1 cellular context compared by ENCODE assay signal in genomic region chr17:7700510-7700909, GRCh38.
TF ChIP-seq lines count a peak whose summit lies in the region.

No MANE protein-coding gene starts in this region.

TF ChIP-seq in K562, 482 proteins besides CTCF, POLR2A, EP300 and RAD21 (continues in another document):
- 0 out of 4 replicates have a peak, but pooled peaks of 1 of the 2 experiments have one; percentile 18 for TF ChIP-seq RCOR1 (IDR thresholded peaks at IDR 0.05; ENCODE audit: borderline replicate concordance in 1 of 2, low read depth in 2 of 2, low read length in 2 of 2)
- TF ChIP-seq C11orf30 (IDR thresholded peaks at IDR 0.05; ENCODE audit: low read depth) = peak; percentile 60
- no peak for TF ChIP-seq POLR2AphosphoS5 (IDR thresholded peaks at IDR 0.05; ENCODE audit: control insufficient read depth, insufficient read depth, low read depth, low read length)
- no peak for TF ChIP-seq EZH2 (IDR thresholded peaks at IDR 0.05; ENCODE audit: borderline replicate concordance, low read depth, low read length)
- TF ChIP-seq DPF2 (IDR thresholded peaks at IDR 0.05) = peak; percentile 31; the same call in 1 of the 2 replicates
- TF ChIP-seq MECOM (CRISPR knock-in tag; IDR thresholded peaks at IDR 0.05) = peak; percentile 92
- TF ChIP-seq UBTF (IDR thresholded peaks at IDR 0.05; ENCODE audit: borderline replicate concordance in 1 of 2, low read depth in 2 of 2, low read length in 2 of 2) = no peak
- no peak for TF ChIP-seq SNAPC5 (CRISPR knock-in tag; IDR thresholded peaks at IDR 0.05)
- no peak for TF ChIP-seq ZNF253 (CRISPR knock-in tag; conservative IDR thresholded peaks at IDR 0.05)
- peak; percentile 48; the same call in 1 of the 2 replicates for TF ChIP-seq MAFF (IDR thresholded peaks at IDR 0.05; ENCODE audit: low read length)
- TF ChIP-seq KDM2B (CRISPR knock-in tag; IDR thresholded peaks at IDR 0.05) = no peak
- TF ChIP-seq PTRF (tag; IDR thresholded peaks at IDR 0.05) = no peak
- no peak for TF ChIP-seq THRA (IDR thresholded peaks at IDR 0.05)
- no peak for TF ChIP-seq HSF4 (CRISPR knock-in tag; IDR thresholded peaks at IDR 0.05; ENCODE audit: borderline replicate concordance)
- TF ChIP-seq, protein P1, sequence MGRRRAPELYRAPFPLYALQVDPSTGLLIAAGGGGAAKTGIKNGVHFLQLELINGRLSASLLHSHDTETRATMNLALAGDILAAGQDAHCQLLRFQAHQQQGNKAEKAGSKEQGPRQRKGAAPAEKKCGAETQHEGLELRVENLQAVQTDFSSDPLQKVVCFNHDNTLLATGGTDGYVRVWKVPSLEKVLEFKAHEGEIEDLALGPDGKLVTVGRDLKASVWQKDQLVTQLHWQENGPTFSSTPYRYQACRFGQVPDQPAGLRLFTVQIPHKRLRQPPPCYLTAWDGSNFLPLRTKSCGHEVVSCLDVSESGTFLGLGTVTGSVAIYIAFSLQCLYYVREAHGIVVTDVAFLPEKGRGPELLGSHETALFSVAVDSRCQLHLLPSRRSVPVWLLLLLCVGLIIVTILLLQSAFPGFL (CRISPR knock-in tag; IDR thresholded peaks at IDR 0.05) = no peak
- no peak for TF ChIP-seq KDM1A (IDR thresholded peaks at IDR 0.05)
- peak; percentile 55; the same call in 1 of the 2 replicates for TF ChIP-seq MAFG (tag; conservative IDR thresholded peaks at IDR 0.05)
- TF ChIP-seq SMARCB1 (IDR thresholded peaks at IDR 0.05; ENCODE audit: insufficient read length, low read depth) = no peak
- no peak for TF ChIP-seq MTA1 (IDR thresholded peaks at IDR 0.05; ENCODE audit: borderline replicate concordance)
- no peak for TF ChIP-seq PYGO2 (tag; IDR thresholded peaks at IDR 0.05)
- no peak for TF ChIP-seq ZNF785 (CRISPR knock-in tag; IDR thresholded peaks at IDR 0.05)
- TF ChIP-seq ZNF311 (CRISPR knock-in tag; IDR thresholded peaks at IDR 0.05) = no peak
- TF ChIP-seq, protein P2, sequence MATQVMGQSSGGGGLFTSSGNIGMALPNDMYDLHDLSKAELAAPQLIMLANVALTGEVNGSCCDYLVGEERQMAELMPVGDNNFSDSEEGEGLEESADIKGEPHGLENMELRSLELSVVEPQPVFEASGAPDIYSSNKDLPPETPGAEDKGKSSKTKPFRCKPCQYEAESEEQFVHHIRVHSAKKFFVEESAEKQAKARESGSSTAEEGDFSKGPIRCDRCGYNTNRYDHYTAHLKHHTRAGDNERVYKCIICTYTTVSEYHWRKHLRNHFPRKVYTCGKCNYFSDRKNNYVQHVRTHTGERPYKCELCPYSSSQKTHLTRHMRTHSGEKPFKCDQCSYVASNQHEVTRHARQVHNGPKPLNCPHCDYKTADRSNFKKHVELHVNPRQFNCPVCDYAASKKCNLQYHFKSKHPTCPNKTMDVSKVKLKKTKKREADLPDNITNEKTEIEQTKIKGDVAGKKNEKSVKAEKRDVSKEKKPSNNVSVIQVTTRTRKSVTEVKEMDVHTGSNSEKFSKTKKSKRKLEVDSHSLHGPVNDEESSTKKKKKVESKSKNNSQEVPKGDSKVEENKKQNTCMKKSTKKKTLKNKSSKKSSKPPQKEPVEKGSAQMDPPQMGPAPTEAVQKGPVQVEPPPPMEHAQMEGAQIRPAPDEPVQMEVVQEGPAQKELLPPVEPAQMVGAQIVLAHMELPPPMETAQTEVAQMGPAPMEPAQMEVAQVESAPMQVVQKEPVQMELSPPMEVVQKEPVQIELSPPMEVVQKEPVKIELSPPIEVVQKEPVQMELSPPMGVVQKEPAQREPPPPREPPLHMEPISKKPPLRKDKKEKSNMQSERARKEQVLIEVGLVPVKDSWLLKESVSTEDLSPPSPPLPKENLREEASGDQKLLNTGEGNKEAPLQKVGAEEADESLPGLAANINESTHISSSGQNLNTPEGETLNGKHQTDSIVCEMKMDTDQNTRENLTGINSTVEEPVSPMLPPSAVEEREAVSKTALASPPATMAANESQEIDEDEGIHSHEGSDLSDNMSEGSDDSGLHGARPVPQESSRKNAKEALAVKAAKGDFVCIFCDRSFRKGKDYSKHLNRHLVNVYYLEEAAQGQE (CRISPR knock-in tag; IDR thresholded peaks at IDR 0.05; ENCODE audit: low read depth) = no peak
- TF ChIP-seq ZC3H8 (IDR thresholded peaks at IDR 0.05) = no peak
- no peak for TF ChIP-seq ZBTB1 (CRISPR knock-in tag; IDR thresholded peaks at IDR 0.05; ENCODE audit: borderline replicate concordance, low read depth)
- TF ChIP-seq EHMT2 (IDR thresholded peaks at IDR 0.05) = no peak
- TF ChIP-seq SIRT6 (IDR thresholded peaks at IDR 0.05; ENCODE audit: low read depth, low read length) = no peak
- TF ChIP-seq SRSF3 (IDR thresholded peaks at IDR 0.05; ENCODE audit: insufficient read depth, low read length) = no peak
- no peak for TF ChIP-seq ZNF175 (CRISPR knock-in tag; IDR thresholded peaks at IDR 0.05; ENCODE audit: low read depth)
- TF ChIP-seq EP400 (IDR thresholded peaks at IDR 0.05) = no peak
- no peak for TF ChIP-seq ZNF695 (CRISPR knock-in tag; IDR thresholded peaks at IDR 0.05)
- TF ChIP-seq E2F3 (CRISPR knock-in tag; IDR thresholded peaks at IDR 0.05) = no peak
- peak; percentile 74 to 88 for TF ChIP-seq E2F6 (IDR thresholded peaks at IDR 0.05; ENCODE audit: borderline replicate concordance in 1 of 2, extremely low read depth in 1 of 2, insufficient read depth in 1 of 2, insufficient read length in 1 of 2, low read depth in 1 of 2, low read length in 1 of 2, poor library complexity in 1 of 2, severe bottlenecking in 1 of 2)
- TF ChIP-seq HES1 (IDR thresholded peaks at IDR 0.05; ENCODE audit: low read depth) = 0 out of 2 replicates have a peak, but pooled peaks have one; percentile 25
- TF ChIP-seq ZNF212 (CRISPR knock-in tag; IDR thresholded peaks at IDR 0.05) = no peak
- TF ChIP-seq NFRKB (IDR thresholded peaks at IDR 0.05; ENCODE audit: low read depth) = no peak
- peak; percentile 95 for TF ChIP-seq L3MBTL2 (IDR thresholded peaks at IDR 0.05)
- TF ChIP-seq JUN (IDR thresholded peaks at IDR 0.05; ENCODE audit: borderline replicate concordance, low read depth, low read length) = 0 out of 2 replicates have a peak, but pooled peaks have one; percentile 47
- no peak for TF ChIP-seq JUN (CRISPR knock-in tag; IDR thresholded peaks at IDR 0.05; ENCODE audit: borderline replicate concordance)
- no peak for TF ChIP-seq PTBP1 (IDR thresholded peaks at IDR 0.05; ENCODE audit: low read depth, low read length)
- no peak for TF ChIP-seq POLR3G (IDR thresholded peaks at IDR 0.05; ENCODE audit: extremely low read depth, insufficient read length, insufficient replicate concordance)
- peak; percentile 57; the same call in 1 of the 2 replicates for TF ChIP-seq ZNF316 (IDR thresholded peaks at IDR 0.05)
- peak; percentile 28; the same call in 1 of the 2 replicates for TF ChIP-seq MAFK (IDR thresholded peaks at IDR 0.05; ENCODE audit: low read length)
- no peak for TF ChIP-seq ZNF586 (CRISPR knock-in tag; conservative IDR thresholded peaks at IDR 0.05)
- no peak for TF ChIP-seq NCOR1 (IDR thresholded peaks at IDR 0.05)
- no peak for TF ChIP-seq BCLAF1 (IDR thresholded peaks at IDR 0.05; ENCODE audit: borderline replicate concordance in 1 of 2, control insufficient read depth in 1 of 2, low read depth in 2 of 2, low read length in 1 of 2)
- TF ChIP-seq RBM17 (IDR thresholded peaks at IDR 0.05; ENCODE audit: borderline replicate concordance, low read depth, low read length) = no peak
- no peak for TF ChIP-seq E4F1 (CRISPR knock-in tag; IDR thresholded peaks at IDR 0.05; ENCODE audit: borderline replicate concordance)
- TF ChIP-seq TBL1XR1 (IDR thresholded peaks at IDR 0.05; ENCODE audit: low read length in 2 of 2) = no peak
- TF ChIP-seq ELF1 (tag; IDR thresholded peaks at IDR 0.05) = no peak
- TF ChIP-seq NRF1 (conservative IDR thresholded peaks at IDR 0.05 in 1 of 2, IDR thresholded peaks at IDR 0.05 in 1 of 2) = no peak
